ENCODE assay signal across 1 cellular context in genomic region chr5:104347119-104347708, GRCh38.
TF ChIP-seq lines count a peak whose summit lies in the region.

No MANE protein-coding gene starts in this region.

TF ChIP-seq in GM12878, 131 proteins besides CTCF, POLR2A, EP300 and RAD21 (continued from another document):
- TF ChIP-seq SKIL (IDR thresholded peaks at IDR 0.05; ENCODE audit: low read depth, poor library complexity, severe bottlenecking) (no peak), TCF3 (IDR thresholded peaks at IDR 0.05; ENCODE audit: borderline replicate concordance, insufficient read depth, low read depth, low read length) (no peak)
